19 cellular contexts compared by ENCODE assay signal in genomic region chr15:63133786-63134185, GRCh38. TPM values are rescaled to one million over a fixed set of nuclear protein-coding genes. Genes with fewer than 3 reads are reported as not detected.
DNase-seq lines count a peak whose midpoint lies in the region; ATAC-seq and TF ChIP-seq lines count a peak whose summit lies in the region.
"Had no signal": no experiment of that assay in that cellular context is flagged by ENCODE, and none has a peak within 500 bp of the region (broad histone marks: within the 10 kb centered on the region; RNA-seq: fewer than 3 reads in every experiment).

No MANE protein-coding gene starts in this region.

- no peak overlapping the region for H3K4me3 Mint-ChIP-seq in glutamatergic neuron (ENCODE audit: unreplicated experiment)
- no peak overlapping the region for H3K4me3 Mint-ChIP-seq in activated naive CD4-positive, alpha-beta T cell treated with anti-CD3 and anti-CD28 coated beads, Interleukin-2, amount 10 ng/mL, durations not matched to agents 7 days and 5 days
- H3K4me3 Mint-ChIP-seq: neural crest cell; stimulated activated naive B cell treated with anti-CD40 and anti-IgM and Interleukin-4, amounts not matched to agents 10 μg/mL and 1 μg/mL and 100 μg/mL, for 72 hours; T-helper 1 cell treated with Interleukin-12 subunit alpha and Interleukin-12 subunit beta and Interleukin-4 antibody, amounts not matched to agents 30 μg/mL and 1 μg/mL, for 36 hours had no signal

- DNase-seq in EL = peak; percentile 72
- peak; percentile 49 for DNase-seq in astrocyte of the hippocampus (ENCODE audit: low read depth, low spot score)
- peak; percentile 80 for DNase-seq in fibroblast of the aortic adventitia (ENCODE audit: low read depth)
- no peak for DNase-seq in thoracic aorta (ENCODE audit: low spot score)
- DNase-seq in glutamatergic neuron = no peak
- DNase-seq in activated naive CD4-positive, alpha-beta T cell treated with anti-CD3 and anti-CD28 coated beads, Interleukin-2, amount 10 ng/mL, durations not matched to agents 7 days and 5 days = no peak
- DNase-seq: cerebellar nuclear complex; DMS79; NCI-H187 treated with DMSO at 0.1 percent for 48 hours; NCI-H526; sigmoid colon; stimulated activated naive B cell treated with anti-CD40 and anti-IgM and Interleukin-4, amounts not matched to agents 10 μg/mL and 1 μg/mL and 100 μg/mL, for 72 hours had no signal

- CTCF ChIA-PET in activated naive CD4-positive, alpha-beta T cell treated with anti-CD3 and anti-CD28 coated beads, Interleukin-2, amount 10 ng/mL, durations not matched to agents 7 days and 5 days (lab: Charles Lee) = interaction anchor here (1.3 kb wide), 1 partner anchor 155 kb away, joined by 3 read pairs; no protein-coding TSS in a partner anchor

- H3K27me3 Mint-ChIP-seq in glutamatergic neuron (ENCODE audit: unreplicated experiment) = no peaks in the 10 kb centered on the region
- no peaks in the 10 kb centered on the region for H3K27me3 Mint-ChIP-seq in activated naive CD4-positive, alpha-beta T cell treated with anti-CD3 and anti-CD28 coated beads, Interleukin-2, amount 10 ng/mL, durations not matched to agents 7 days and 5 days
- H3K27me3 Mint-ChIP-seq: stimulated activated naive B cell treated with anti-CD40 and anti-IgM and Interleukin-4, amounts not matched to agents 10 μg/mL and 1 μg/mL and 100 μg/mL, for 72 hours had no signal

- H3K36me3 ChIP-seq in thoracic aorta = peaks cover 10% of the 10 kb centered on the region

- H3K27me3 ChIP-seq in thoracic aorta (replicated peaks; ENCODE audit: insufficient read depth) = no peaks in the 10 kb centered on the region
- H3K27me3 ChIP-seq: BLaER1, sigmoid colon had no signal

- no peak overlapping the region for H3K27ac Mint-ChIP-seq in glutamatergic neuron (ENCODE audit: unreplicated experiment)
- no peak overlapping the region for H3K27ac Mint-ChIP-seq in activated naive CD4-positive, alpha-beta T cell treated with anti-CD3 and anti-CD28 coated beads, Interleukin-2, amount 10 ng/mL, durations not matched to agents 7 days and 5 days
- H3K27ac Mint-ChIP-seq: activated naive CD4-positive, alpha-beta T cell treated with anti-CD3 and anti-CD28 coated beads, Interleukin-2, amount 50 U/mL, for 72 hours; T-helper 1 cell treated with Interleukin-12 subunit alpha and Interleukin-12 subunit beta and Interleukin-4 antibody, amounts not matched to agents 30 μg/mL and 1 μg/mL, for 36 hours had no signal

- no peaks in the 10 kb centered on the region for H3K9me3 ChIP-seq in thoracic aorta
- H3K9me3 ChIP-seq: BLaER1, sigmoid colon had no signal

- ATAC-seq in thoracic aorta (ENCODE audit: insufficient number of reproducible peaks, low FRiP score, low read depth) = no peak
- ATAC-seq in HG03025 (IDR thresholded peaks at IDR 0.05; ENCODE audit: low FRiP score, unreplicated experiment) = no peak
- no peak for ATAC-seq in GM18519 (IDR thresholded peaks at IDR 0.05; ENCODE audit: low FRiP score, unreplicated experiment)
- ATAC-seq: activated naive CD4-positive, alpha-beta T cell treated with anti-CD3 and anti-CD28 coated beads, Interleukin-2, amount 50 U/mL, for 72 hours; Panc1; stimulated activated naive B cell treated with anti-CD40 and anti-IgM and Interleukin-4, amounts not matched to agents 10 μg/mL and 1 μg/mL and 100 μg/mL, for 72 hours had no signal

- peak overlapping the region; percentile 65 to 72 for H3K27ac ChIP-seq in thoracic aorta
- H3K27ac ChIP-seq: BLaER1 had no signal

- no peaks in the 10 kb centered on the region for H3K9me3 Mint-ChIP-seq in glutamatergic neuron (ENCODE audit: unreplicated experiment)
- H3K9me3 Mint-ChIP-seq in activated naive CD4-positive, alpha-beta T cell treated with anti-CD3 and anti-CD28 coated beads, Interleukin-2, amount 10 ng/mL, durations not matched to agents 7 days and 5 days = no peaks in the 10 kb centered on the region
- H3K9me3 Mint-ChIP-seq: activated naive CD4-positive, alpha-beta T cell treated with anti-CD3 and anti-CD28 coated beads, Interleukin-2, amount 50 U/mL, for 72 hours; neural crest cell; stimulated activated naive B cell treated with anti-CD40 and anti-IgM and Interleukin-4, amounts not matched to agents 10 μg/mL and 1 μg/mL and 100 μg/mL, for 72 hours; T-helper 1 cell treated with Interleukin-12 subunit alpha and Interleukin-12 subunit beta and Interleukin-4 antibody, amounts not matched to agents 30 μg/mL and 1 μg/mL, for 36 hours had no signal

- TF ChIP-seq CTCF in fibroblast of the aortic adventitia (IDR thresholded peaks at IDR 0.05; ENCODE audit: insufficient read depth, low read length) (no peak), thoracic aorta (IDR thresholded peaks at IDR 0.05) (no peak), glutamatergic neuron (IDR thresholded peaks at IDR 0.05; ENCODE audit: partially characterized antibody, unreplicated experiment) (no peak)

- no peaks in the 10 kb centered on the region for H3K4me1 Mint-ChIP-seq in glutamatergic neuron (ENCODE audit: low read depth, unreplicated experiment)
- peaks cover 5% of the 10 kb centered on the region for H3K4me1 Mint-ChIP-seq in activated naive CD4-positive, alpha-beta T cell treated with anti-CD3 and anti-CD28 coated beads, Interleukin-2, amount 10 ng/mL, durations not matched to agents 7 days and 5 days
- H3K4me1 Mint-ChIP-seq: neural crest cell had no signal

- peaks cover 26 to 46% of the 10 kb centered on the region in 2 donors for H3K4me1 ChIP-seq in thoracic aorta (ENCODE audit: control insufficient read depth in 1 of 2, low read depth in 2 of 2)
- H3K4me1 ChIP-seq: BLaER1 had no signal

- H3K4me3 ChIP-seq in fibroblast of the aortic adventitia (ENCODE audit: low read depth, low read length) = no peak overlapping the region
- H3K4me3 ChIP-seq in thoracic aorta = no peak overlapping the region
- H3K4me3 ChIP-seq: BLaER1, sigmoid colon had no signal

- no peaks in the 10 kb centered on the region for H3K36me3 Mint-ChIP-seq in glutamatergic neuron (ENCODE audit: unreplicated experiment)
- peaks cover 20% of the 10 kb centered on the region for H3K36me3 Mint-ChIP-seq in activated naive CD4-positive, alpha-beta T cell treated with anti-CD3 and anti-CD28 coated beads, Interleukin-2, amount 10 ng/mL, durations not matched to agents 7 days and 5 days
- H3K36me3 Mint-ChIP-seq: activated naive CD4-positive, alpha-beta T cell treated with anti-CD3 and anti-CD28 coated beads, Interleukin-2, amount 50 U/mL, for 72 hours had no signal

RNA-seq across cellular contexts. Expression of gene LACTB, which starts 12.1 kb away (rescaled TPM):
- total RNA-seq in fibroblast of the aortic adventitia (ENCODE audit: low replicate concordance) (26.1 and 36.1 TPM in 2 replicates), thoracic aorta (10 to 100 TPM; 11.6 to 22.4 TPM), glutamatergic neuron (ENCODE audit: unreplicated experiment) (20.1 TPM)

RNA-seq across cellular contexts. Expression of gene RPS27L, which starts 23.5 kb away (rescaled TPM):
- total RNA-seq in fibroblast of the aortic adventitia (ENCODE audit: low replicate concordance) = 92.0 and 193 TPM in 2 replicates
- 100 to 1,000 TPM in 1 of 2 donors, 10 to 100 TPM in 1; 40.1 to 120 TPM for total RNA-seq in thoracic aorta
- 128 TPM for total RNA-seq in glutamatergic neuron (ENCODE audit: unreplicated experiment)

RNA-seq across cellular contexts. Expression of gene RAB8B, which starts 55.6 kb away (rescaled TPM):
- total RNA-seq in fibroblast of the aortic adventitia (ENCODE audit: low replicate concordance) = 25.3 and 84.1 TPM in 2 replicates
- total RNA-seq in thoracic aorta = 10 to 100 TPM; 55.2 to 64.1 TPM
- 70.4 TPM for total RNA-seq in glutamatergic neuron (ENCODE audit: unreplicated experiment)

Comparison
In these comparisons a context has a peak if more than half of its experiments do, and no peak if none do; other contexts are left out.
1. DNase-seq: peak in EL (single experiment), astrocyte of the hippocampus (single experiment) and fibroblast of the aortic adventitia (single experiment); none in thoracic aorta (single experiment), glutamatergic neuron (single experiment) and activated naive CD4-positive, alpha-beta T cell treated with anti-CD3 and anti-CD28 coated beads, Interleukin-2, amount 10 ng/mL, durations not matched to agents 7 days and 5 days (single experiment).